Comparison of ENCODE assay signal across 15 cellular contexts in genomic region chr5:164748861-164749260, GRCh38.
A peak's percentile ranks its signal among the peaks of the same experiment; 100 is the strongest.
DNase-seq lines count a peak whose midpoint lies in the region; ATAC-seq and TF ChIP-seq lines count a peak whose summit lies in the region.
"Had no signal": no experiment of that assay in that cellular context is flagged by ENCODE, and none has a peak within 500 bp of the region (broad histone marks: within the 10 kb centered on the region; RNA-seq: fewer than 3 reads in every experiment).

No MANE protein-coding gene starts in this region.

- no peak for TF ChIP-seq POLR2A in Peyer's patch (IDR thresholded peaks at IDR 0.05)

- H3K36me3 ChIP-seq in left lung = no peaks in the 10 kb centered on the region
- no peaks in the 10 kb centered on the region for H3K36me3 ChIP-seq in GM23338 (ENCODE audit: insufficient read depth)
- H3K36me3 ChIP-seq in Peyer's patch = no peaks in the 10 kb centered on the region

- H3K4me3 ChIP-seq in left lung (no peak overlapping the region), GM23338 (no peak overlapping the region), Peyer's patch (no peak overlapping the region)

- no peak for DNase-seq in left lung
- no peak for DNase-seq in NCI-H128 (lab: John Stamatoyannopoulos, UW; ENCODE audit: unreplicated experiment)
- DNase-seq in GM23338 (ENCODE audit: low spot score) = no peak
- no peak for DNase-seq in Peyer's patch
- DNase-seq: activated CD4-positive, alpha-beta T cell treated with anti-CD3 and anti-CD28 coated beads for 36 hours; DMS153; islet precursor cell; NCI-H2227 treated with DMSO at 0.1 percent for 48 hours; stimulated activated CD4-positive, alpha-beta T cell treated with anti-CD3 and anti-CD28 coated beads, Interleukin-1b, Interleukin-23, amount 100 ng/mL, for 48 hours; T-helper 1 cell had no signal

- intact Hi-C loops in left lung (cut with DNase I) = no loop called here

- H3K9me3 ChIP-seq in left lung = peaks cover 0 to 3% of the 10 kb centered on the region in 2 donors
- no peaks in the 10 kb centered on the region for H3K9me3 ChIP-seq in Peyer's patch

- H3K4me3 Mint-ChIP-seq in GM23338 = no peak overlapping the region
- H3K4me3 Mint-ChIP-seq: activated CD4-positive, alpha-beta T cell treated with anti-CD3 and anti-CD28 coated beads for 36 hours; stimulated activated naive CD8-positive, alpha-beta T cell treated with anti-CD3 and anti-CD28 coated beads, Interleukin-15, Interleukin-2, amounts not matched to agents 100 ng/mL and 50 ng/mL, for 24 hours had no signal

- no peaks in the 10 kb centered on the region for H4K20me1 ChIP-seq in GM23338 (replicated peaks; ENCODE audit: insufficient read depth)

- no peaks in the 10 kb centered on the region for H3K9me3 Mint-ChIP-seq in GM23338
- H3K9me3 Mint-ChIP-seq: stimulated activated naive CD8-positive, alpha-beta T cell treated with anti-CD3 and anti-CD28 coated beads, Interleukin-15, Interleukin-2, amounts not matched to agents 100 ng/mL and 50 ng/mL, for 24 hours had no signal

- no peaks in the 10 kb centered on the region for H3K27me3 ChIP-seq in left lung
- H3K27me3 ChIP-seq in GM23338 (ENCODE audit: insufficient read depth) = no peaks in the 10 kb centered on the region
- H3K27me3 ChIP-seq in Peyer's patch = no peaks in the 10 kb centered on the region

- H3F3A ChIP-seq in GM23338 (replicated peaks; ENCODE audit: low read depth) = no peaks in the 10 kb centered on the region

- H3K27ac ChIP-seq in left lung (no peak overlapping the region), GM23338 (ENCODE audit: low read depth) (no peak overlapping the region), Peyer's patch (no peak overlapping the region)

- H3K27me3 Mint-ChIP-seq in GM23338 (ENCODE audit: insufficient read depth, low read depth, poor library complexity) = no peaks in the 10 kb centered on the region
- H3K27me3 Mint-ChIP-seq: activated CD4-positive, alpha-beta T cell treated with anti-CD3 and anti-CD28 coated beads for 36 hours; stimulated activated naive CD8-positive, alpha-beta T cell treated with anti-CD3 and anti-CD28 coated beads, Interleukin-15, Interleukin-2, amounts not matched to agents 100 ng/mL and 50 ng/mL, for 24 hours had no signal

- H3K9me2 ChIP-seq in GM23338 (ENCODE audit: insufficient read depth) = 0 out of 2 replicates have a peak, but pooled peaks cover 4% of the 10 kb centered on the region

- H3K4me2 ChIP-seq in GM23338 = no peak overlapping the region

- ATAC-seq in GM18520 (IDR thresholded peaks at IDR 0.05; ENCODE audit: unreplicated experiment) = peak; percentile 79
- ATAC-seq in GM21390 (IDR thresholded peaks at IDR 0.05; ENCODE audit: unreplicated experiment) = peak; percentile 87
- peak; percentile 53 for ATAC-seq in HG02885 (IDR thresholded peaks at IDR 0.05; ENCODE audit: poor library complexity, unreplicated experiment)
- peak; percentile 72 for ATAC-seq in HG03442 (IDR thresholded peaks at IDR 0.05; ENCODE audit: unreplicated experiment)
- ATAC-seq in left lung = no peak
- no peak for ATAC-seq in GM23338
- ATAC-seq: activated CD4-positive, alpha-beta T cell treated with anti-CD3 and anti-CD28 coated beads for 36 hours had no signal

- H3K36me3 Mint-ChIP-seq in GM23338 (ENCODE audit: low read depth) = no peaks in the 10 kb centered on the region

- no peak overlapping the region for H2AFZ ChIP-seq in GM23338

- H3K4me1 ChIP-seq in left lung (no peaks in the 10 kb centered on the region), GM23338 (ENCODE audit: insufficient read depth) (no peaks in the 10 kb centered on the region), Peyer's patch (no peaks in the 10 kb centered on the region)

- TF ChIP-seq CTCF in left lung (IDR thresholded peaks at IDR 0.05) (no peak), GM23338 (conservative IDR thresholded peaks at IDR 0.05; ENCODE audit: low read depth in 2 of 2) (no peak), Peyer's patch (IDR thresholded peaks at IDR 0.05) (no peak)

- no peak overlapping the region for H3K27ac Mint-ChIP-seq in GM23338
- H3K27ac Mint-ChIP-seq: activated CD4-positive, alpha-beta T cell treated with anti-CD3 and anti-CD28 coated beads for 36 hours; stimulated activated naive CD8-positive, alpha-beta T cell treated with anti-CD3 and anti-CD28 coated beads, Interleukin-15, Interleukin-2, amounts not matched to agents 100 ng/mL and 50 ng/mL, for 24 hours had no signal

- H3K79me2 ChIP-seq in GM23338 (replicated peaks; ENCODE audit: insufficient read depth) = no peaks in the 10 kb centered on the region

- H3K4me1 Mint-ChIP-seq in GM23338 = peaks cover 3% of the 10 kb centered on the region; the same call in 2 of the 3 replicates
- H3K4me1 Mint-ChIP-seq: activated CD4-positive, alpha-beta T cell treated with anti-CD3 and anti-CD28 coated beads for 36 hours had no signal

TF ChIP-seq in GM23338, 12 proteins besides CTCF, POLR2A, EP300 and RAD21 (continues in another document):
- TF ChIP-seq EZH2phosphoT487 (IDR thresholded peaks at IDR 0.05; ENCODE audit: unreplicated experiment) = no peak
- no peak for TF ChIP-seq ETS1 (IDR thresholded peaks at IDR 0.05)
- no peak for TF ChIP-seq ZNF114 (CRISPR knock-in tag; IDR thresholded peaks at IDR 0.05)
- TF ChIP-seq REST (IDR thresholded peaks at IDR 0.05; ENCODE audit: unreplicated experiment) = no peak
- no peak for TF ChIP-seq JUNB (IDR thresholded peaks at IDR 0.05; ENCODE audit: unreplicated experiment)

Comparison
In these comparisons a context has a peak if more than half of its experiments do, and no peak if none do; other contexts are left out.
1. ATAC-seq: peak in GM18520 (single experiment), GM21390 (single experiment), HG02885 (single experiment) and HG03442 (single experiment); none in left lung (single experiment) and GM23338 (single experiment).